26 cellular contexts compared by ENCODE assay signal in the genomic region with DNA sequence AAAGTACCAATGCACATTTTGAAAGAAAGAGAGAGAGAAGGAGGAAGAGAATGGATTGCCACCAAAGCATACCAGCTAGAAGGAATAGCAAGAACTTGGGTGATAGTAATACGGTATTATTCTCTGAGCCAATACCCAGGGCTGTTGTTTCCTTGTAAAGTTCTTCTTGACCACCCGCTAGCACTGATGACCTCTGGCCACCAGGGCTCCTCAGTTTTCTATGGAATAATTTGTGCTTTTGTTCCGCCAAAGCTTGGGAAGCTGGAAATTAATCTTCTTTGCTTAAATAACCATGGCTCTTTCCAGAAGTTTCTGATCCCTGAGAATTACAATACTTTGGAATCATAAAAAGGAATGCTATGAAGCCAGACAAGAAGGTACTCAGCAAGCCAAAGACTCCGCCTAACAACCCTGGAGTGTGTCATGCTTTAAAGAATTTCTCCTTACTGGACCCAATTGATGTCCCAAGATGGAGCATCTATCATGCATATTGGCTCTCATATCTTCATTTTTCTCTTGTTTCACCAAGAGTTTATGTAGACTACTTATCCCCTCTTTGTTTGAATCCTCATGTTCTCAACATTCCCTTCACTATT. TPM values are rescaled to one million over a fixed set of nuclear protein-coding genes. Genes with fewer than 3 reads are reported as not detected.
DNase-seq lines count a peak whose midpoint lies in the region; ATAC-seq and TF ChIP-seq lines count a peak whose summit lies in the region.
"Had no signal": no experiment of that assay in that cellular context is flagged by ENCODE, and none has a peak within 500 bp of the region (broad histone marks: within the 10 kb centered on the region; RNA-seq: fewer than 3 reads in every experiment).

No MANE protein-coding gene starts in this region.

- no peak for ATAC-seq in activated CD8-positive, alpha-beta memory T cell treated with anti-CD3 and anti-CD28 coated beads, Interleukin-2, amount 10 ng/mL, durations not matched to agents 7 days and 5 days
- ATAC-seq in HG03439 (IDR thresholded peaks at IDR 0.05; ENCODE audit: unreplicated experiment), result no peak
- ATAC-seq: activated naive CD4-positive, alpha-beta T cell treated with anti-CD3 and anti-CD28 coated beads, Interleukin-2, amount 50 U/mL, for 72 hours; activated T-helper 17 cell treated with anti-CD3 and anti-CD28 coated beads, Interleukin-2, amount 50 U/mL, for 72 hours; natural killer cell; right cardiac atrium had no signal

- H3F3A ChIP-seq in Loucy (ENCODE audit: low read depth), result no peaks in the 10 kb centered on the region

- H3K79me2 ChIP-seq in Loucy (ENCODE audit: insufficient read depth, low read length), result no peaks in the 10 kb centered on the region

- no peaks in the 10 kb centered on the region for H3K36me3 Mint-ChIP-seq in endodermal cell (ENCODE audit: low read depth)
- H3K36me3 Mint-ChIP-seq in nephron (ENCODE audit: low read depth), result no peaks in the 10 kb centered on the region
- H3K36me3 Mint-ChIP-seq in activated CD8-positive, alpha-beta memory T cell treated with anti-CD3 and anti-CD28 coated beads, Interleukin-2, amount 10 ng/mL, durations not matched to agents 7 days and 5 days, result no peaks in the 10 kb centered on the region
- H3K36me3 Mint-ChIP-seq: activated naive CD4-positive, alpha-beta T cell treated with anti-CD3 and anti-CD28 coated beads, Interleukin-2, amount 50 U/mL, for 72 hours; natural killer cell had no signal

- H3K27me3 ChIP-seq in Loucy (ENCODE audit: insufficient read depth, low read length, poor library complexity, severe bottlenecking), result no peaks in the 10 kb centered on the region
- H3K27me3 ChIP-seq in endodermal cell (ENCODE audit: control insufficient read depth, insufficient read depth, low read length, poor library complexity, severe bottlenecking), result no peaks in the 10 kb centered on the region
- H3K27me3 ChIP-seq: ascending aorta, pancreas had no signal

- H3K9me3 Mint-ChIP-seq in endodermal cell, result peaks cover 2% of the 10 kb centered on the region
- H3K9me3 Mint-ChIP-seq in nephron, result no peaks in the 10 kb centered on the region
- H3K9me3 Mint-ChIP-seq in activated CD8-positive, alpha-beta memory T cell treated with anti-CD3 and anti-CD28 coated beads, Interleukin-2, amount 10 ng/mL, durations not matched to agents 7 days and 5 days (ENCODE audit: low read depth), result no peaks in the 10 kb centered on the region
- H3K9me3 Mint-ChIP-seq: natural killer cell; T-helper 2 cell treated with Interferon-gamma antibody and Interleukin-4, amounts not matched to agents 5 μg/mL and 100 μg/mL, for 36 hours had no signal

- H3K4me1 Mint-ChIP-seq in endodermal cell, result peaks cover 7% of the 10 kb centered on the region
- H3K4me1 Mint-ChIP-seq in nephron, result peaks cover 18% of the 10 kb centered on the region
- H3K4me1 Mint-ChIP-seq in activated CD8-positive, alpha-beta memory T cell treated with anti-CD3 and anti-CD28 coated beads, Interleukin-2, amount 10 ng/mL, durations not matched to agents 7 days and 5 days, result no peaks in the 10 kb centered on the region
- H3K4me1 Mint-ChIP-seq: activated T-helper 17 cell treated with anti-CD3 and anti-CD28 coated beads, Interleukin-2, amount 50 U/mL, for 72 hours; natural killer cell had no signal

- no peak overlapping the region for H3K27ac Mint-ChIP-seq in endodermal cell
- peak overlapping the region; percentile 48 to 91 (median 65) for H3K27ac Mint-ChIP-seq in nephron
- no peak overlapping the region for H3K27ac Mint-ChIP-seq in activated CD8-positive, alpha-beta memory T cell treated with anti-CD3 and anti-CD28 coated beads, Interleukin-2, amount 10 ng/mL, durations not matched to agents 7 days and 5 days
- H3K27ac Mint-ChIP-seq: activated naive CD4-positive, alpha-beta T cell treated with anti-CD3 and anti-CD28 coated beads, Interleukin-2, amount 50 U/mL, for 72 hours; activated T-helper 17 cell treated with anti-CD3 and anti-CD28 coated beads, Interleukin-2, amount 50 U/mL, for 72 hours; natural killer cell; T-helper 2 cell treated with Interferon-gamma antibody and Interleukin-4, amounts not matched to agents 5 μg/mL and 100 μg/mL, for 36 hours had no signal

- H3K36me3 ChIP-seq in Loucy (ENCODE audit: insufficient read depth, low read length) (no peaks in the 10 kb centered on the region), endodermal cell (ENCODE audit: control insufficient read depth, insufficient read depth, low read length) (no peaks in the 10 kb centered on the region)
- H3K36me3 ChIP-seq: ascending aorta, pancreas had no signal

- H3K4me3 ChIP-seq in Loucy (ENCODE audit: low read length, poor library complexity, severe bottlenecking), result no peak overlapping the region
- no peak overlapping the region for H3K4me3 ChIP-seq in endodermal cell (ENCODE audit: low read length)
- H3K4me3 ChIP-seq: pancreas had no signal

- H3K9me2 ChIP-seq in Loucy (replicated peaks; ENCODE audit: low read depth, low read length), result no peaks in the 10 kb centered on the region

- no peak overlapping the region for H3K4me2 ChIP-seq in Loucy (ENCODE audit: low read depth, low read length, poor library complexity, severe bottlenecking)

- H4K20me1 ChIP-seq in Loucy (ENCODE audit: insufficient read depth, low read length, poor library complexity, severe bottlenecking), result no peaks in the 10 kb centered on the region

- H3K9ac ChIP-seq in Loucy (ENCODE audit: low read depth, low read length, poor library complexity, severe bottlenecking), result no peak overlapping the region
- no peak overlapping the region for H3K9ac ChIP-seq in endodermal cell (ENCODE audit: extremely low read depth, low read length, poor library complexity, severe bottlenecking)

- no peak overlapping the region for H2AFZ ChIP-seq in Loucy (ENCODE audit: low read length)

- WGBS in endodermal cell (ENCODE audit: insufficient coverage in 1 of 2, insufficient read length in 1 of 2), 2 experiments, result 85 to 100% methylated on average over 4 of the region's 4 CpGs

- no peak overlapping the region for H3K27ac ChIP-seq in endodermal cell (ENCODE audit: low read depth, low read length)
- H3K27ac ChIP-seq: ascending aorta, pancreas, RWPE1 had no signal

- TF ChIP-seq CTCF in Loucy (conservative IDR thresholded peaks at IDR 0.05; ENCODE audit: low read length), result peak; percentile 11; the same call in 1 of the 2 replicates
- TF ChIP-seq CTCF in endodermal cell (conservative IDR thresholded peaks at IDR 0.05), result peak; percentile 70
- TF ChIP-seq CTCF in nephron (IDR thresholded peaks at IDR 0.05; ENCODE audit: unreplicated experiment in 3 of 3), result no peak

- H3K27me3 Mint-ChIP-seq in endodermal cell (ENCODE audit: insufficient read depth), result no peaks in the 10 kb centered on the region
- no peaks in the 10 kb centered on the region for H3K27me3 Mint-ChIP-seq in nephron (ENCODE audit: low read depth)
- H3K27me3 Mint-ChIP-seq in activated CD8-positive, alpha-beta memory T cell treated with anti-CD3 and anti-CD28 coated beads, Interleukin-2, amount 10 ng/mL, durations not matched to agents 7 days and 5 days, result peaks cover 14% of the 10 kb centered on the region

- CTCF ChIA-PET in activated CD8-positive, alpha-beta memory T cell treated with anti-CD3 and anti-CD28 coated beads, Interleukin-2, amount 10 ng/mL, durations not matched to agents 7 days and 5 days (lab: Charles Lee), result no interaction called here

- no peaks in the 10 kb centered on the region for H3K4me1 ChIP-seq in Loucy (ENCODE audit: insufficient read depth, low read length, poor library complexity, severe bottlenecking)
- no peaks in the 10 kb centered on the region for H3K4me1 ChIP-seq in endodermal cell (ENCODE audit: control insufficient read depth, insufficient read depth, low read length)

- H3K4me3 Mint-ChIP-seq in endodermal cell (no peak overlapping the region), nephron (no peak overlapping the region)
- no peak overlapping the region for H3K4me3 Mint-ChIP-seq in activated CD8-positive, alpha-beta memory T cell treated with anti-CD3 and anti-CD28 coated beads, Interleukin-2, amount 10 ng/mL, durations not matched to agents 7 days and 5 days
- H3K4me3 Mint-ChIP-seq: activated T-helper 17 cell treated with anti-CD3 and anti-CD28 coated beads, Interleukin-2, amount 50 U/mL, for 72 hours; dendritic cell treated with granulocyte-macrophage colony-stimulating factor and Interleukin-4, amounts not matched to agents 40 ng/mL and 50 ng/mL, for 4 days; natural killer cell; T-helper 2 cell treated with Interferon-gamma antibody and Interleukin-4, amounts not matched to agents 5 μg/mL and 100 μg/mL, for 36 hours had no signal

- DNase-seq in endodermal cell (no peak), NCI-H1436 (lab: John Stamatoyannopoulos, UW) (no peak), SHP77 treated with DMSO at 0.1 percent for 48 hours (lab: John Stamatoyannopoulos, UW) (no peak)
- no peak for DNase-seq in activated CD8-positive, alpha-beta memory T cell treated with anti-CD3 and anti-CD28 coated beads, Interleukin-2, amount 10 ng/mL, durations not matched to agents 7 days and 5 days
- DNase-seq: activated CD4-positive, alpha-beta T cell treated with anti-CD3 and anti-CD28 coated beads, Interleukin-2, amount 50 U/mL, for 1 hour; activated CD8-positive, alpha-beta memory T cell treated with anti-CD3 and anti-CD28 coated beads, Interleukin-2, amount 50 U/mL, for 4 hours; central memory CD4-positive, alpha-beta T cell; left cardiac atrium; natural killer cell; NCI-H2081; NCI-H345; NCI-H774; pancreas; right cardiac atrium; stimulated activated CD4-positive, alpha-beta T cell treated with anti-CD3 and anti-CD28 coated beads, Interleukin-4, amount 100 ng/mL, for 4 hours; stimulated activated naive CD4-positive, alpha-beta T cell treated with Interleukin-2 at 50 U/mL for 16 hours had no signal

- H3K9me3 ChIP-seq in Loucy (ENCODE audit: insufficient read depth, low read depth, low read length) (no peaks in the 10 kb centered on the region), endodermal cell (ENCODE audit: control insufficient read depth, low read length) (peaks cover 7% of the 10 kb centered on the region)
- H3K9me3 ChIP-seq: ascending aorta, pancreas had no signal

RNA-seq across cellular contexts. Expression of a gene that starts 29.8 kb away (rescaled TPM):
- not detected for total RNA-seq in endodermal cell
- polyA plus RNA-seq in endodermal cell (2013, experiment 1 of 2), result not detected
- polyA plus RNA-seq in endodermal cell (2013, experiment 2 of 2), result not detected
- total RNA-seq in activated CD8-positive, alpha-beta memory T cell treated with anti-CD3 and anti-CD28 coated beads, Interleukin-2, amount 10 ng/mL, durations not matched to agents 7 days and 5 days, result not detected
- total RNA-seq: activated naive CD4-positive, alpha-beta T cell treated with anti-CD3 and anti-CD28 coated beads, Interleukin-2, amount 50 U/mL, for 72 hours; activated T-helper 17 cell treated with anti-CD3 and anti-CD28 coated beads, Interleukin-2, amount 50 U/mL, for 72 hours; ascending aorta; left cardiac atrium; natural killer cell; pancreas; right cardiac atrium had no signal
- polyA plus RNA-seq: pancreas, right cardiac atrium, thymus had no signal

Comparison
In these comparisons a context has a peak if more than half of its experiments do, and no peak if none do; other contexts are left out.
1. CTCF ChIP-seq: peak in Loucy (single experiment) and endodermal cell (single experiment); none in nephron (0 of 3).
2. H3K27ac Mint-ChIP-seq: peak in nephron (3 of 3); none in endodermal cell (single experiment) and activated CD8-positive, alpha-beta memory T cell treated with anti-CD3 and anti-CD28 coated beads, Interleukin-2, amount 10 ng/mL, durations not matched to agents 7 days and 5 days (single experiment).